In genomic region chr1:245875581-245876263, GRCh38 we compare ENCODE assay signal across 15 cellular contexts.
DNase-seq lines count a peak whose midpoint lies in the region; ATAC-seq, FAIRE-seq and TF ChIP-seq lines count a peak whose summit lies in the region.
"Had no signal": no experiment of that assay in that cellular context is flagged by ENCODE, and none has a peak within 500 bp of the region (broad histone marks: within the 10 kb centered on the region; RNA-seq: fewer than 3 reads in every experiment).

No MANE protein-coding gene starts in this region.

- TF ChIP-seq RAD21 in liver (IDR thresholded peaks at IDR 0.05) (no peak), HepG2 (CRISPR knock-in tag; IDR thresholded peaks at IDR 0.05) (no peak)

- no peak for DNase-seq in HepG2 (ENCODE audit: low spot score)
- peak; percentile 32 for DNase-seq in adipocyte (ENCODE audit: low read depth)
- no peak for DNase-seq in kidney
- DNase-seq in RKO (ENCODE audit: low spot score), result no peak
- DNase-seq in NCI-H187 treated with DMSO at 0.1 percent for 48 hours (lab: John Stamatoyannopoulos, UW), result no peak
- DNase-seq in SIG-M5 (lab: John Stamatoyannopoulos, UW), result no peak
- DNase-seq in NCI-H446 (lab: John Stamatoyannopoulos, UW), result no peak
- DNase-seq: activated effector memory CD4-positive, alpha-beta T cell treated with anti-CD3 and anti-CD28 coated beads, Interleukin-2, amount 50 U/mL, for 16 hours; CD8-positive, alpha-beta T cell; cortex of kidney; KG1; NCI-H526 treated with DMSO at 0.1 percent for 48 hours; stimulated activated naive CD4-positive, alpha-beta T cell had no signal

- no peak for ATAC-seq in HepG2
- ATAC-seq: CD8-positive, alpha-beta T cell had no signal

- in situ Hi-C loops in HepG2 (cut with HindIII; ENCODE audit: extremely low pct_ligation_motif_present, low pct_unique_long_range_greater_than_20kb), result no loop called here

- H3K4me1 ChIP-seq in liver (ENCODE audit: control insufficient read depth in 4 of 4, insufficient read depth in 4 of 4, low read length in 3 of 4) (peaks cover 0 to 6% (median 5%) of the 10 kb centered on the region in 4 donors), HepG2 (ENCODE audit: insufficient read depth, low read length) (peaks cover 7% of the 10 kb centered on the region; the same call in 1 of the 2 replicates), adipocyte (ENCODE audit: control insufficient read depth, insufficient read depth, low read length) (peaks cover 40% of the 10 kb centered on the region), kidney (ENCODE audit: control insufficient read depth in 1 of 2, insufficient read depth in 1 of 2, low read depth in 1 of 2, low read length in 2 of 2) (peaks cover 5% of the 10 kb centered on the region in 2 donors)

- TF ChIP-seq EP300 in HepG2 (IDR thresholded peaks at IDR 0.05; ENCODE audit: low read depth in 2 of 2, low read length in 2 of 2) (no peak), HepG2 (CRISPR knock-in tag; IDR thresholded peaks at IDR 0.05; ENCODE audit: borderline replicate concordance) (no peak)

- H3K79me2 ChIP-seq in HepG2 (ENCODE audit: insufficient read depth, low read length), result no peaks in the 10 kb centered on the region

- H3K27ac ChIP-seq in liver (ENCODE audit: low read depth in 1 of 2, low read length in 2 of 2) (peak overlapping the region; percentile 5 to 38), HepG2 (ENCODE audit: extremely low read length, insufficient read depth, low read length) (no peak overlapping the region), kidney (ENCODE audit: low read depth in 2 of 2, low read length in 2 of 2) (peak overlapping the region; percentile 1 to 49)

- H3K4me3 ChIP-seq in liver (ENCODE audit: low read depth in 1 of 3, low read length in 3 of 3), result no peak overlapping the region
- H3K4me3 ChIP-seq in HepG2 (replicated peaks in 1 of 3; ENCODE audit: insufficient read depth in 1 of 3, low read depth in 2 of 3, low read length in 3 of 3), result no peak overlapping the region
- peak overlapping the region; percentile 54 for H3K4me3 ChIP-seq in adipocyte (ENCODE audit: low read length)
- H3K4me3 ChIP-seq in kidney (ENCODE audit: low read length in 2 of 2), result no peak overlapping the region
- H3K4me3 ChIP-seq: transverse colon had no signal

- no peaks in the 10 kb centered on the region for H3K9me3 ChIP-seq in liver (ENCODE audit: control insufficient read depth in 4 of 4, low read length in 3 of 4)
- H3K9me3 ChIP-seq in HepG2 (ENCODE audit: low read length), result no peaks in the 10 kb centered on the region
- H3K9me3 ChIP-seq in adipocyte (ENCODE audit: control insufficient read depth, low read length), result no peaks in the 10 kb centered on the region
- no peaks in the 10 kb centered on the region for H3K9me3 ChIP-seq in kidney (ENCODE audit: control insufficient read depth in 1 of 2, low read length in 2 of 2)
- H3K9me3 ChIP-seq: transverse colon had no signal

- POLR2A ChIA-PET in HepG2 (lab: Yijun Ruan, JAX), result no interaction called here

- H4K20me1 ChIP-seq in HepG2 (ENCODE audit: insufficient read depth, low read length), result no peaks in the 10 kb centered on the region

- FAIRE-seq in HepG2 (lab: Jason Lieb, UNC), result no peak
- FAIRE-seq in kidney (lab: Jason Lieb, UNC), result no peak

- intact Hi-C loops in HepG2 (cut with micrococcal nuclease; ENCODE audit: unreplicated experiment) (no loop called here), kidney (cut with DNase I) (no loop called here)

- CTCF ChIA-PET in HepG2 (lab: Yijun Ruan, JAX; ENCODE audit: low intra/inter-chr PET ratio, low total read pairs), result no interaction called here

- no peak for TF ChIP-seq POLR2A in HepG2 (IDR thresholded peaks at IDR 0.05; ENCODE audit: insufficient read depth in 1 of 2, low read depth in 2 of 2, low read length in 2 of 2)

- 64% methylated on average over 4 of the region's 4 CpGs for WGBS in liver
- WGBS in HepG2 (ENCODE audit: low lambda C conversion rate), result 82% methylated on average over 4 of the region's 4 CpGs

- H2AFZ ChIP-seq in HepG2 (ENCODE audit: low read length), result no peak overlapping the region

- H3K27me3 ChIP-seq in liver (ENCODE audit: control insufficient read depth in 4 of 4, insufficient read depth in 4 of 4, low read length in 3 of 4), result no peaks in the 10 kb centered on the region
- H3K27me3 ChIP-seq in HepG2 (ENCODE audit: control insufficient read depth in 1 of 2, insufficient read depth in 2 of 2, low read length in 2 of 2), result no peaks in the 10 kb centered on the region
- no peaks in the 10 kb centered on the region for H3K27me3 ChIP-seq in adipocyte (replicated peaks; ENCODE audit: control insufficient read depth, insufficient read depth, low read length)
- H3K27me3 ChIP-seq: transverse colon had no signal

- no peak for TF ChIP-seq CTCF in liver (IDR thresholded peaks at IDR 0.05; ENCODE audit: low read depth, low read length, missing input control)
- TF ChIP-seq CTCF in HepG2 (CRISPR knock-in tag; IDR thresholded peaks at IDR 0.05), result no peak
- TF ChIP-seq CTCF in kidney (IDR thresholded peaks at IDR 0.05; ENCODE audit: borderline replicate concordance, extremely low read depth, insufficient read depth), result no peak

- H3K4me2 ChIP-seq in HepG2 (ENCODE audit: low read depth, low read length), result no peak overlapping the region

- no peak overlapping the region for H3K9ac ChIP-seq in liver (ENCODE audit: low read depth in 1 of 2, low read length in 2 of 2)
- H3K9ac ChIP-seq in HepG2 (ENCODE audit: insufficient read depth, low read depth, low read length), result no peak overlapping the region
- peak overlapping the region; percentile 52 for H3K9ac ChIP-seq in adipocyte (ENCODE audit: low read length)
- no peak overlapping the region for H3K9ac ChIP-seq in kidney (ENCODE audit: low read length in 2 of 2)

- no TSS peak for BruUV-seq in HepG2 (replicated peaks; lab: Mats Ljungman, UMichigan)

- H3K36me3 ChIP-seq in liver (ENCODE audit: control insufficient read depth in 4 of 4, insufficient read depth in 3 of 4, low read depth in 1 of 4, low read length in 3 of 4) (no peaks in the 10 kb centered on the region), HepG2 (replicated peaks in 1 of 2; ENCODE audit: control insufficient read depth in 1 of 2, insufficient read depth in 2 of 2, low read length in 2 of 2) (no peaks in the 10 kb centered on the region), adipocyte (ENCODE audit: control insufficient read depth, insufficient read depth, low read length, severe bottlenecking) (no peaks in the 10 kb centered on the region), kidney (ENCODE audit: control insufficient read depth in 1 of 2, insufficient read depth in 2 of 2, low read length in 2 of 2) (no peaks in the 10 kb centered on the region)
- H3K36me3 ChIP-seq: transverse colon had no signal

TF ChIP-seq in liver, 16 proteins besides CTCF, POLR2A, EP300 and RAD21 (continues in another document):
- no peak for TF ChIP-seq REST (IDR thresholded peaks at IDR 0.05)

TF ChIP-seq in HepG2, 621 proteins besides CTCF, POLR2A, EP300 and RAD21 (continues in another document):
- TF ChIP-seq HMGXB4 (CRISPR knock-in tag; IDR thresholded peaks at IDR 0.05; ENCODE audit: borderline replicate concordance in 1 of 2, low read depth in 1 of 2) (no peak), MIXL1 (CRISPR knock-in tag; IDR thresholded peaks at IDR 0.05) (no peak), ZNF784 (CRISPR knock-in tag; IDR thresholded peaks at IDR 0.05; ENCODE audit: borderline replicate concordance) (no peak), USF2 (IDR thresholded peaks at IDR 0.05; ENCODE audit: low read depth, low read length) (no peak), USF2 (CRISPR knock-in tag; IDR thresholded peaks at IDR 0.05; ENCODE audit: borderline replicate concordance) (no peak), KAT8 (CRISPR knock-in tag; IDR thresholded peaks at IDR 0.05) (no peak)
